In genomic region chr15:64092075-64092820, GRCh38 we compare ENCODE assay signal across 8 cellular contexts. TPM values are rescaled to one million over a fixed set of nuclear protein-coding genes. Genes with fewer than 3 reads are reported as not detected.
A peak's percentile ranks its signal among the peaks of the same experiment; 100 is the strongest.
DNase-seq lines count a peak whose midpoint lies in the region; ATAC-seq, FAIRE-seq and TF ChIP-seq lines count a peak whose summit lies in the region.

No MANE protein-coding gene starts in this region.

- no peak for ATAC-seq in HG03280 (IDR thresholded peaks at IDR 0.05; ENCODE audit: unreplicated experiment)

- peaks cover 8% of the 10 kb centered on the region for H3K79me2 ChIP-seq in parathyroid adenoma

- H3K4me1 ChIP-seq in NT2/D1 (ENCODE audit: insufficient read depth, insufficient read length) (no peaks in the 10 kb centered on the region), parathyroid adenoma (peaks cover 6% of the 10 kb centered on the region)

- peaks cover 6% of the 10 kb centered on the region for H3K9me3 ChIP-seq in NT2/D1 (ENCODE audit: insufficient read depth, low read length)
- no peaks in the 10 kb centered on the region for H3K9me3 ChIP-seq in parathyroid adenoma (ENCODE audit: control insufficient read depth, low read length)

- H3K4me3 ChIP-seq in GM12875 (ENCODE audit: low read depth, low read length) (peak overlapping the region; percentile 78), NT2/D1 (ENCODE audit: insufficient read length, low read depth) (peak overlapping the region; percentile 64), dorsolateral prefrontal cortex (peak overlapping the region in 55 of 59 donors; percentile 51 to 99 (median 82)), parathyroid adenoma (ENCODE audit: low read depth, low read length) (peak overlapping the region; percentile 77)

- peak overlapping the region in 42 of 59 donors; percentile 0 to 98 (median 93) for H3K27ac ChIP-seq in dorsolateral prefrontal cortex
- H3K27ac ChIP-seq in parathyroid adenoma = no peak overlapping the region

- H3K27me3 ChIP-seq in NT2/D1 (ENCODE audit: insufficient read depth, insufficient read length) (no peaks in the 10 kb centered on the region), dorsolateral prefrontal cortex (no peaks in the 10 kb centered on the region), parathyroid adenoma (ENCODE audit: control insufficient read depth, insufficient read depth, low read length) (no peaks in the 10 kb centered on the region)

- FAIRE-seq in H54 (lab: Jason Lieb, UNC) = no peak

- H3K36me3 ChIP-seq in NT2/D1 (ENCODE audit: insufficient read depth, insufficient read length, low read length) = peaks cover 32% of the 10 kb centered on the region
- H3K36me3 ChIP-seq in parathyroid adenoma (ENCODE audit: control insufficient read depth, insufficient read depth, low read length) = no peaks in the 10 kb centered on the region

- H3K4me2 ChIP-seq in parathyroid adenoma (ENCODE audit: low read length) = peak overlapping the region; percentile 68

- DNase-seq in NT2/D1 (ENCODE audit: low read depth, low spot score) = no peak
- DNase-seq in dorsolateral prefrontal cortex = no peak
- DNase-seq in H54 (ENCODE audit: insufficient read length, low spot score) = no peak
- DNase-seq in NCI-H1092 treated with DMSO at 0.1 percent for 48 hours (lab: John Stamatoyannopoulos, UW) = no peak
- no peak for DNase-seq in 8988T

- no peak for TF ChIP-seq CTCF in GM12875 (IDR thresholded peaks at IDR 0.05; ENCODE audit: borderline replicate concordance, insufficient read depth, low read depth, low read length)
- peak in 2 of 56 donors; percentile 6 to 11 for TF ChIP-seq CTCF in dorsolateral prefrontal cortex (IDR thresholded peaks at IDR 0.05 in 54 of 56, conservative IDR thresholded peaks at IDR 0.05 in 2 of 56; ENCODE audit: low read depth in 1 of 56, partially characterized antibody in 56 of 56)
- no peak for TF ChIP-seq CTCF in parathyroid adenoma (IDR thresholded peaks at IDR 0.05)

- peak overlapping the region; percentile 11 for H3K9ac ChIP-seq in NT2/D1 (ENCODE audit: insufficient read length, low read depth)
- H3K9ac ChIP-seq in parathyroid adenoma = no peak overlapping the region

- H2AFZ ChIP-seq in parathyroid adenoma = no peak overlapping the region

- intact Hi-C loops in dorsolateral prefrontal cortex (cut with DNase I) = loop anchor here in 1 of 2 donors (10.0 kb wide), 1 partner anchor 263 kb away; the partner anchor contains the start of gene CSNK1G1

- TF ChIP-seq POLR2A in H54 (IDR thresholded peaks at IDR 0.05; ENCODE audit: low read depth, low read length) = no peak

RNA-seq across cellular contexts. Expression of gene CIAO2A, which starts 1.4 kb away (rescaled TPM):
- total RNA-seq in dorsolateral prefrontal cortex = 10 to 100 TPM; 13.7 to 37.5 (median 22.9) TPM

RNA-seq across cellular contexts. Expression of gene SNX1, which starts 3.5 kb away (rescaled TPM):
- 100 to 1,000 TPM in 82 of 120 experiments, 10 to 100 TPM in 38; 71.7 to 193 (median 110) TPM for total RNA-seq in dorsolateral prefrontal cortex

RNA-seq across cellular contexts. Expression of gene DAPK2, which starts 46.0 kb away (rescaled TPM):
- total RNA-seq in dorsolateral prefrontal cortex = 10 to 100 TPM in 99 of 120 experiments, 1 to 10 TPM in 21; 3.2 to 43.7 (median 15.5) TPM

RNA-seq across cellular contexts. Expression of gene SNX22, which starts 59.3 kb away (rescaled TPM):
- total RNA-seq in dorsolateral prefrontal cortex = 10 to 100 TPM in 113 of 120 experiments, 1 to 10 TPM in 7; 3.1 to 59.1 (median 19.8) TPM
